ENCODE assay signal across 10 cellular contexts in the genomic region with DNA sequence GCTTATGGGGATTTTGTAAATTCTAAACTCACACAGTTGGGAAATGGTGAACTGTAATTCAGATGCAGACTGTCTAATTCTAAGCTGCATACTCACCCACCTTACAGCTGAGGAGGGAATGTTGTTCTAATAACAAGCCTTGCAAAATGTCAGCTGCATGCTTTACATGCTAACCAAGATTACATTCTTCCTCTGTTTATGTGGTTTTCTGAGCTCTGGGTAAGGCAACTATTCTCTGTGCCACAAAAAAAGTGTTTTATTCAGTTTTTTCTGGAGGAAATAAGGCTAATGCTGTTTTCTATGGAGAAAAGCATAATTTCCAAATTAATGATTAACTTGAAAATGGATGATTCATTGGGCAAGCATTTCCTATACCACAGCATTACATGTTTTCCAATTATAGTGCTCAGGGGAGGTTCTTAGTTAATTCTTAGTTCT.
DNase-seq lines count a peak whose midpoint lies in the region; ATAC-seq and TF ChIP-seq lines count a peak whose summit lies in the region.
"Had no signal": no experiment of that assay in that cellular context is flagged by ENCODE, and none has a peak within 500 bp of the region (broad histone marks: within the 10 kb centered on the region; RNA-seq: fewer than 3 reads in every experiment).

No MANE protein-coding gene starts in this region.

- TF ChIP-seq CTCF in MCF 10A (IDR thresholded peaks at IDR 0.05; ENCODE audit: unreplicated experiment) (no peak), breast epithelium (IDR thresholded peaks at IDR 0.05) (no peak), SK-N-SH (IDR thresholded peaks at IDR 0.05) (no peak), foreskin keratinocyte (conservative IDR thresholded peaks at IDR 0.05) (no peak)

- 0 out of 2 replicates have a peak overlapping the region, but pooled peaks have one; percentile 1 for H3K9ac ChIP-seq in SK-N-SH

- ATAC-seq in foreskin keratinocyte (peak; percentile 73), GM19455 (IDR thresholded peaks at IDR 0.05; ENCODE audit: unreplicated experiment) (no peak)

- TF ChIP-seq EP300 in SK-N-SH (IDR thresholded peaks at IDR 0.05; ENCODE audit: borderline replicate concordance in 1 of 2, low read depth in 1 of 2, low read length in 1 of 2) = no peak

- H3K4me3 Mint-ChIP-seq in MCF 10A (ENCODE audit: unreplicated experiment) = no peak overlapping the region
- H3K4me3 Mint-ChIP-seq: activated naive CD8-positive, alpha-beta T cell treated with anti-CD3 and anti-CD28 coated beads, Interleukin-2, amount 10 ng/mL, durations not matched to agents 7 days and 5 days had no signal

- H3K27me3 Mint-ChIP-seq in MCF 10A (ENCODE audit: insufficient read depth, unreplicated experiment) = no peaks in the 10 kb centered on the region

- TF ChIP-seq POLR2A in breast epithelium (IDR thresholded peaks at IDR 0.05) = no peak

- no peaks in the 10 kb centered on the region for H3K9me3 Mint-ChIP-seq in MCF 10A (ENCODE audit: unreplicated experiment)
- H3K9me3 Mint-ChIP-seq: activated naive CD8-positive, alpha-beta T cell treated with anti-CD3 and anti-CD28 coated beads, Interleukin-2, amount 10 ng/mL, durations not matched to agents 7 days and 5 days had no signal

- H3K4me1 ChIP-seq in breast epithelium = peaks cover 0 to 4% of the 10 kb centered on the region in 2 donors
- peaks cover 11 to 24% of the 10 kb centered on the region in 2 experiments; a peak in 3 of 4 replicates for H3K4me1 ChIP-seq in SK-N-SH (ENCODE audit: control insufficient read depth in 1 of 2, insufficient read depth in 2 of 2, low read depth in 1 of 2, low read length in 1 of 2)
- H3K4me1 ChIP-seq in foreskin keratinocyte = peaks cover 20% of the 10 kb centered on the region

- H3K27ac ChIP-seq in breast epithelium (no peak overlapping the region), SK-N-SH (ENCODE audit: low read depth in 2 of 2, low read length in 1 of 2) (peak overlapping the region; percentile 64 to 82; a peak in 3 of 4 replicates), foreskin keratinocyte (no peak overlapping the region)

- CTCF ChIA-PET in MCF 10A (lab: Yijun Ruan, JAX) (interaction anchor here (0.5 to 1.6 kb wide), 4 partner anchors 104 to 239 kb away, joined by 3 to 4 read pairs (median 4); no protein-coding TSS in a partner anchor), SK-N-SH (lab: Yijun Ruan, JAX) (no interaction called here)

- H3K36me3 ChIP-seq in breast epithelium (no peaks in the 10 kb centered on the region), SK-N-SH (replicated peaks in 1 of 2; ENCODE audit: control insufficient read depth in 1 of 2, insufficient read depth in 2 of 2, low read length in 1 of 2) (no peaks in the 10 kb centered on the region)

- no peak overlapping the region for H3K4me3 ChIP-seq in breast epithelium
- no peak overlapping the region for H3K4me3 ChIP-seq in SK-N-SH (ENCODE audit: low read depth in 2 of 2, low read length in 1 of 2)

- POLR2A ChIA-PET in MCF 10A (lab: Yijun Ruan, JAX) = interaction anchor here (0.5 to 0.7 kb wide), 2 partner anchors 40 to 68 kb away, joined by 3 read pairs; no protein-coding TSS in a partner anchor
- POLR2A ChIA-PET in SK-N-SH (lab: Yijun Ruan, JAX) = no interaction called here

- no peak for TF ChIP-seq RAD21 in SK-N-SH (IDR thresholded peaks at IDR 0.05; ENCODE audit: low read length)

- H3K27me3 ChIP-seq in breast epithelium = no peaks in the 10 kb centered on the region
- H3K27me3 ChIP-seq in SK-N-SH (ENCODE audit: insufficient read depth) = no peaks in the 10 kb centered on the region
- no peaks in the 10 kb centered on the region for H3K27me3 ChIP-seq in foreskin keratinocyte

- H3K27ac Mint-ChIP-seq in MCF 10A (ENCODE audit: low read depth, unreplicated experiment) = peak overlapping the region; percentile 10
- H3K27ac Mint-ChIP-seq: activated naive CD8-positive, alpha-beta T cell treated with anti-CD3 and anti-CD28 coated beads, Interleukin-2, amount 10 ng/mL, durations not matched to agents 7 days and 5 days had no signal

- DNase-seq in MCF 10A (ENCODE audit: unreplicated experiment) (peak; percentile 66), breast epithelium (ENCODE audit: low spot score in 2 of 2) (no peak), SK-N-SH (no peak), foreskin keratinocyte (peak; percentile 29 to 57), NCI-H187 treated with DMSO at 0.1 percent for 48 hours (lab: John Stamatoyannopoulos, UW) (no peak), RPMI8226 (no peak)
- DNase-seq in stimulated activated CD4-positive, alpha-beta T cell treated with anti-CD3 and anti-CD28 coated beads, Interleukin-2, amount 100 ng/mL, for 48 hours = no peak
- DNase-seq: activated naive CD8-positive, alpha-beta T cell treated with anti-CD3 and anti-CD28 coated beads, Interleukin-2, amount 10 ng/mL, durations not matched to agents 7 days and 5 days; NCI-H526 treated with DMSO at 0.1 percent for 48 hours had no signal

- H3K36me3 Mint-ChIP-seq in MCF 10A (ENCODE audit: insufficient read depth, unreplicated experiment) = no peaks in the 10 kb centered on the region
- H3K36me3 Mint-ChIP-seq: activated naive CD8-positive, alpha-beta T cell treated with anti-CD3 and anti-CD28 coated beads, Interleukin-2, amount 10 ng/mL, durations not matched to agents 7 days and 5 days had no signal

- peak overlapping the region; percentile 21; the same call in 1 of the 2 replicates for H2AFZ ChIP-seq in SK-N-SH (ENCODE audit: low read depth)

- H3K9me2 ChIP-seq in SK-N-SH = no peaks in the 10 kb centered on the region

- no TSS peak for BruUV-seq in MCF 10A (replicated peaks; lab: Mats Ljungman, UMichigan)

- H3K4me1 Mint-ChIP-seq in MCF 10A (ENCODE audit: insufficient read depth, unreplicated experiment) = peaks cover 10% of the 10 kb centered on the region
- H3K4me1 Mint-ChIP-seq: activated naive CD8-positive, alpha-beta T cell treated with anti-CD3 and anti-CD28 coated beads, Interleukin-2, amount 10 ng/mL, durations not matched to agents 7 days and 5 days had no signal

- no peaks in the 10 kb centered on the region for H3K9me3 ChIP-seq in breast epithelium
- no peaks in the 10 kb centered on the region for H3K9me3 ChIP-seq in SK-N-SH

- intact Hi-C loops in MCF 10A (cut with micrococcal nuclease) (no loop called here), breast epithelium (cut with DNase I; ENCODE audit: low total_unique reads) (no loop called here)

- H3K79me2 ChIP-seq in SK-N-SH (ENCODE audit: insufficient read depth) = no peaks in the 10 kb centered on the region

- peak overlapping the region; percentile 27; the same call in 1 of the 2 replicates for H3K4me2 ChIP-seq in SK-N-SH

- H4K20me1 ChIP-seq in SK-N-SH (ENCODE audit: insufficient read depth) = no peaks in the 10 kb centered on the region

- peaks cover 25% of the 10 kb centered on the region for H3F3A ChIP-seq in SK-N-SH (replicated peaks; ENCODE audit: insufficient read depth)

TF ChIP-seq in SK-N-SH, 30 proteins besides CTCF, POLR2A, EP300 and RAD21 (continues in another document):
- TF ChIP-seq TCF12 (IDR thresholded peaks at IDR 0.05) (peak; percentile 69), POLR2AphosphoS5 (IDR thresholded peaks at IDR 0.05; ENCODE audit: low read depth, low read length) (no peak; the same call in 1 of the 2 replicates), MEF2A (IDR thresholded peaks at IDR 0.05; ENCODE audit: borderline replicate concordance, low read depth) (peak; percentile 26; the same call in 1 of the 2 replicates), NFIC (IDR thresholded peaks at IDR 0.05; ENCODE audit: borderline replicate concordance) (peak; percentile 37; the same call in 1 of the 2 replicates), RXRA (IDR thresholded peaks at IDR 0.05; ENCODE audit: borderline replicate concordance, low read depth) (no peak), FOXM1 (IDR thresholded peaks at IDR 0.05; ENCODE audit: low read depth) (no peak), JUND (IDR thresholded peaks at IDR 0.05) (peak; percentile 58), FOSL2 (IDR thresholded peaks at IDR 0.05; ENCODE audit: borderline replicate concordance, low read depth) (peak; percentile 51), CHD2 (IDR thresholded peaks at IDR 0.05; ENCODE audit: low read length, partially characterized antibody) (no peak)
- TF ChIP-seq, protein P1, sequence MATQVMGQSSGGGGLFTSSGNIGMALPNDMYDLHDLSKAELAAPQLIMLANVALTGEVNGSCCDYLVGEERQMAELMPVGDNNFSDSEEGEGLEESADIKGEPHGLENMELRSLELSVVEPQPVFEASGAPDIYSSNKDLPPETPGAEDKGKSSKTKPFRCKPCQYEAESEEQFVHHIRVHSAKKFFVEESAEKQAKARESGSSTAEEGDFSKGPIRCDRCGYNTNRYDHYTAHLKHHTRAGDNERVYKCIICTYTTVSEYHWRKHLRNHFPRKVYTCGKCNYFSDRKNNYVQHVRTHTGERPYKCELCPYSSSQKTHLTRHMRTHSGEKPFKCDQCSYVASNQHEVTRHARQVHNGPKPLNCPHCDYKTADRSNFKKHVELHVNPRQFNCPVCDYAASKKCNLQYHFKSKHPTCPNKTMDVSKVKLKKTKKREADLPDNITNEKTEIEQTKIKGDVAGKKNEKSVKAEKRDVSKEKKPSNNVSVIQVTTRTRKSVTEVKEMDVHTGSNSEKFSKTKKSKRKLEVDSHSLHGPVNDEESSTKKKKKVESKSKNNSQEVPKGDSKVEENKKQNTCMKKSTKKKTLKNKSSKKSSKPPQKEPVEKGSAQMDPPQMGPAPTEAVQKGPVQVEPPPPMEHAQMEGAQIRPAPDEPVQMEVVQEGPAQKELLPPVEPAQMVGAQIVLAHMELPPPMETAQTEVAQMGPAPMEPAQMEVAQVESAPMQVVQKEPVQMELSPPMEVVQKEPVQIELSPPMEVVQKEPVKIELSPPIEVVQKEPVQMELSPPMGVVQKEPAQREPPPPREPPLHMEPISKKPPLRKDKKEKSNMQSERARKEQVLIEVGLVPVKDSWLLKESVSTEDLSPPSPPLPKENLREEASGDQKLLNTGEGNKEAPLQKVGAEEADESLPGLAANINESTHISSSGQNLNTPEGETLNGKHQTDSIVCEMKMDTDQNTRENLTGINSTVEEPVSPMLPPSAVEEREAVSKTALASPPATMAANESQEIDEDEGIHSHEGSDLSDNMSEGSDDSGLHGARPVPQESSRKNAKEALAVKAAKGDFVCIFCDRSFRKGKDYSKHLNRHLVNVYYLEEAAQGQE (IDR thresholded peaks at IDR 0.05; ENCODE audit: low read depth, low read length) = no peak
- TF ChIP-seq, protein P2, sequence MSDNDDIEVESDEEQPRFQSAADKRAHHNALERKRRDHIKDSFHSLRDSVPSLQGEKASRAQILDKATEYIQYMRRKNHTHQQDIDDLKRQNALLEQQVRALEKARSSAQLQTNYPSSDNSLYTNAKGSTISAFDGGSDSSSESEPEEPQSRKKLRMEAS (IDR thresholded peaks at IDR 0.05; ENCODE audit: low read depth) = no peak

Comparison
In these comparisons a context has a peak if more than half of its experiments do, and no peak if none do; other contexts are left out.
1. DNase-seq: peak in MCF 10A (single experiment) and foreskin keratinocyte (2 of 2); none in breast epithelium (0 of 2), SK-N-SH (single experiment), NCI-H187 treated with DMSO at 0.1 percent for 48 hours (single experiment), stimulated activated CD4-positive, alpha-beta T cell treated with anti-CD3 and anti-CD28 coated beads, Interleukin-2, amount 100 ng/mL, for 48 hours (0 of 2) and RPMI8226 (single experiment).
2. H3K27ac ChIP-seq: peak in SK-N-SH (2 of 2); none in breast epithelium (0 of 2) and foreskin keratinocyte (single experiment).